Comparison of ENCODE assay signal across 1 cellular context in the genomic region with DNA sequence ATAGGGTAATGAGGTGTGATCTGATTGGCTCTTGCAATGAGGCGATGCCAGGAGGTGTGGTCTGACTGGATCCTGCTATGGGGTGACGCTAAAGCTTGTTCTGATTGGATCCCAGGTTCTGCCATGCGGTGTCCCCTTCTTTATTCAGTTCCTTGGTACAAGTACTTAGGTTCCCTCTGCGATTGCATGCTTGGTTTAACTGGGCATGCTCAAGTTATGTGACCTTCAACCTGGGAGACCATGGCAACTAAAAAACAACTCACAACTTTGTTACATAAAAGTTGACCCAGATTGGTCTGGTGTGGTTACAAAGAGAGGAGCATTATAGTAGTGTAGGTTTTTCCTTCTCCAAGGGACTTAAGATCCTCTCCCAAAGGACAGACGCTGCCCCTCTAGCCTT.
TF ChIP-seq lines count a peak whose summit lies in the region.

No MANE protein-coding gene starts in this region.

TF ChIP-seq in HCT116, 20 proteins besides CTCF, POLR2A, EP300 and RAD21 (continued from another document):
- TF ChIP-seq, protein P1, sequence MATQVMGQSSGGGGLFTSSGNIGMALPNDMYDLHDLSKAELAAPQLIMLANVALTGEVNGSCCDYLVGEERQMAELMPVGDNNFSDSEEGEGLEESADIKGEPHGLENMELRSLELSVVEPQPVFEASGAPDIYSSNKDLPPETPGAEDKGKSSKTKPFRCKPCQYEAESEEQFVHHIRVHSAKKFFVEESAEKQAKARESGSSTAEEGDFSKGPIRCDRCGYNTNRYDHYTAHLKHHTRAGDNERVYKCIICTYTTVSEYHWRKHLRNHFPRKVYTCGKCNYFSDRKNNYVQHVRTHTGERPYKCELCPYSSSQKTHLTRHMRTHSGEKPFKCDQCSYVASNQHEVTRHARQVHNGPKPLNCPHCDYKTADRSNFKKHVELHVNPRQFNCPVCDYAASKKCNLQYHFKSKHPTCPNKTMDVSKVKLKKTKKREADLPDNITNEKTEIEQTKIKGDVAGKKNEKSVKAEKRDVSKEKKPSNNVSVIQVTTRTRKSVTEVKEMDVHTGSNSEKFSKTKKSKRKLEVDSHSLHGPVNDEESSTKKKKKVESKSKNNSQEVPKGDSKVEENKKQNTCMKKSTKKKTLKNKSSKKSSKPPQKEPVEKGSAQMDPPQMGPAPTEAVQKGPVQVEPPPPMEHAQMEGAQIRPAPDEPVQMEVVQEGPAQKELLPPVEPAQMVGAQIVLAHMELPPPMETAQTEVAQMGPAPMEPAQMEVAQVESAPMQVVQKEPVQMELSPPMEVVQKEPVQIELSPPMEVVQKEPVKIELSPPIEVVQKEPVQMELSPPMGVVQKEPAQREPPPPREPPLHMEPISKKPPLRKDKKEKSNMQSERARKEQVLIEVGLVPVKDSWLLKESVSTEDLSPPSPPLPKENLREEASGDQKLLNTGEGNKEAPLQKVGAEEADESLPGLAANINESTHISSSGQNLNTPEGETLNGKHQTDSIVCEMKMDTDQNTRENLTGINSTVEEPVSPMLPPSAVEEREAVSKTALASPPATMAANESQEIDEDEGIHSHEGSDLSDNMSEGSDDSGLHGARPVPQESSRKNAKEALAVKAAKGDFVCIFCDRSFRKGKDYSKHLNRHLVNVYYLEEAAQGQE (IDR thresholded peaks at IDR 0.05; ENCODE audit: low read depth): no peak
- no peak for TF ChIP-seq EZH2phosphoT487 (IDR thresholded peaks at IDR 0.05; ENCODE audit: borderline replicate concordance)
- TF ChIP-seq FOSL1 (IDR thresholded peaks at IDR 0.05; ENCODE audit: low read depth): no peak
